ENCODE assay signal across 20 cellular contexts in the genomic region with DNA sequence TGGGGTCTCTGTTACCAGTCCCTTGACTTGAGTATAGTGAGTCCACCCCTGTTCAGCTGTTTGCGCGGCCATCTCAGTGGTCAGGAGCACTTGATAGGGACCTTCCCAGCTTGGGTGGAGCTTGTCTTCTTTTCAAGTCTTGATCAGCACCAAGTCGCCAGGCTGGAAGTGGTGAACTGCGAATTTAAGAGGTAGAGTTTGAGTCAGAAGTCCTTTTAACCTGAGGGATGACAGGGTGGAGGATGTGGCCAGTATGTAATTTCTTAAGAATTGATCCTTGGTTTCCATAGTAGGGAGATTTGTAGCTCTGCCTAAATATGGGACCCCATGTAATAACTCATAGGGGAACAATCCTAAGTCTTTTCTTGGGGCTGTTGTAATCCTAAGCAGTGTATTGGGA.
DNase-seq lines count a peak whose midpoint lies in the region; ATAC-seq lines count a peak whose summit lies in the region.
"Had no signal": no experiment of that assay in that cellular context is flagged by ENCODE, and none has a peak within 500 bp of the region (broad histone marks: within the 10 kb centered on the region; RNA-seq: fewer than 3 reads in every experiment).

No MANE protein-coding gene starts in this region.

- no peaks in the 10 kb centered on the region for H3K36me3 Mint-ChIP-seq in dendritic cell treated with granulocyte-macrophage colony-stimulating factor and Interleukin-4, amounts not matched to agents 40 ng/mL and 50 ng/mL, for 4 days (ENCODE audit: low read depth)
- no peaks in the 10 kb centered on the region for H3K36me3 Mint-ChIP-seq in CD8-positive, alpha-beta memory T cell
- H3K36me3 Mint-ChIP-seq: stimulated activated memory B cell treated with anti-CD40 and anti-IgM and Interleukin-4, amounts not matched to agents 10 μg/mL and 1 μg/mL and 100 μg/mL, for 72 hours had no signal

- no peak overlapping the region for H3K4me3 ChIP-seq in BLaER1 treated with 17β-estradiol and CSF1 and Interleukin-3, amounts not matched to agents 10 nM and 100 nM
- H3K4me3 ChIP-seq in CD8-positive, alpha-beta memory T cell (ENCODE audit: low read length): no peak overlapping the region

- no peak overlapping the region for H3K9ac ChIP-seq in BLaER1 treated with 17β-estradiol and CSF1 and Interleukin-3, amounts not matched to agents 10 nM and 100 nM
- H3K9ac ChIP-seq: KMS-11 had no signal

- H3K27me3 ChIP-seq in BLaER1 treated with 17β-estradiol and CSF1 and Interleukin-3, amounts not matched to agents 10 nM and 100 nM: no peaks in the 10 kb centered on the region
- no peaks in the 10 kb centered on the region for H3K27me3 ChIP-seq in CD8-positive, alpha-beta memory T cell (ENCODE audit: insufficient read depth, low read length, poor library complexity, severe bottlenecking)

- H3K4me1 ChIP-seq in BLaER1 treated with 17β-estradiol and CSF1 and Interleukin-3, amounts not matched to agents 10 nM and 100 nM: peaks cover 0 to 99% (median 48%) of the 10 kb centered on the region in 10 experiments; a peak in 17 of 20 replicates
- peaks cover 19% of the 10 kb centered on the region for H3K4me1 ChIP-seq in CD8-positive, alpha-beta memory T cell (ENCODE audit: insufficient read depth, low read length)

- POLR2A ChIA-PET in CD8-positive, alpha-beta memory T cell (lab: Charles Lee): interaction anchor here (0.7 kb wide), 1 partner anchor 238 kb away, joined by 3 read pairs; no protein-coding TSS in a partner anchor

- no peaks in the 10 kb centered on the region for H3K36me3 ChIP-seq in BLaER1 treated with 17β-estradiol and CSF1 and Interleukin-3, amounts not matched to agents 10 nM and 100 nM
- no peaks in the 10 kb centered on the region for H3K36me3 ChIP-seq in CD8-positive, alpha-beta memory T cell (ENCODE audit: insufficient read depth, low read length)

- peak overlapping the region; percentile 73 for H3K27ac Mint-ChIP-seq in dendritic cell treated with granulocyte-macrophage colony-stimulating factor and Interleukin-4, amounts not matched to agents 40 ng/mL and 50 ng/mL, for 4 days
- peak overlapping the region in 2 of 8 donors; percentile 29 to 61 for H3K27ac Mint-ChIP-seq in CD8-positive, alpha-beta memory T cell
- H3K27ac Mint-ChIP-seq: activated naive CD8-positive, alpha-beta T cell treated with anti-CD3 and anti-CD28 coated beads, Interleukin-2, amount 50 U/mL, for 24 hours; activated T-cell treated with anti-CD3 and anti-CD28 coated beads, Interleukin-2, amount 50 U/mL, for 72 hours; stimulated activated memory B cell treated with anti-CD40 and anti-IgM and Interleukin-4, amounts not matched to agents 10 μg/mL and 1 μg/mL and 100 μg/mL, for 72 hours had no signal

- H3K4me3 Mint-ChIP-seq in dendritic cell treated with granulocyte-macrophage colony-stimulating factor and Interleukin-4, amounts not matched to agents 40 ng/mL and 50 ng/mL, for 4 days: no peak overlapping the region
- no peak overlapping the region for H3K4me3 Mint-ChIP-seq in CD8-positive, alpha-beta memory T cell
- H3K4me3 Mint-ChIP-seq: activated naive CD8-positive, alpha-beta T cell treated with anti-CD3 and anti-CD28 coated beads, Interleukin-2, amount 50 U/mL, for 24 hours; activated T-cell treated with anti-CD3 and anti-CD28 coated beads, Interleukin-2, amount 50 U/mL, for 72 hours; nephron progenitor cell; stimulated activated memory B cell treated with anti-CD40 and anti-IgM and Interleukin-4, amounts not matched to agents 10 μg/mL and 1 μg/mL and 100 μg/mL, for 72 hours had no signal

- H3K4me2 ChIP-seq in BLaER1 treated with 17β-estradiol and CSF1 and Interleukin-3, amounts not matched to agents 10 nM and 100 nM: peak overlapping the region in 8 of 11 experiments; percentile 52 to 76 (median 66); a peak in 15 of 22 replicates
- H3K4me2 ChIP-seq: KMS-11 had no signal

- H3K27ac ChIP-seq in BLaER1 treated with 17β-estradiol and CSF1 and Interleukin-3, amounts not matched to agents 10 nM and 100 nM: peak overlapping the region in 8 of 11 experiments; percentile 33 to 68 (median 50); a peak in 13 of 22 replicates
- no peak overlapping the region for H3K27ac ChIP-seq in CD8-positive, alpha-beta memory T cell (ENCODE audit: low read depth, low read length)
- H3K27ac ChIP-seq: HL-60, KMS-11, RWPE1 had no signal

- H3K9me3 ChIP-seq in BLaER1 treated with 17β-estradiol and CSF1 and Interleukin-3, amounts not matched to agents 10 nM and 100 nM (replicated peaks in 1 of 11): peaks cover 0 to 42% (median 0%) of the 10 kb centered on the region in 11 experiments; a peak in 9 of 22 replicates
- H3K9me3 ChIP-seq in CD8-positive, alpha-beta memory T cell (ENCODE audit: low read length): no peaks in the 10 kb centered on the region

- no peaks in the 10 kb centered on the region for H3K9me3 Mint-ChIP-seq in dendritic cell treated with granulocyte-macrophage colony-stimulating factor and Interleukin-4, amounts not matched to agents 40 ng/mL and 50 ng/mL, for 4 days
- H3K9me3 Mint-ChIP-seq in CD8-positive, alpha-beta memory T cell: no peaks in the 10 kb centered on the region
- H3K9me3 Mint-ChIP-seq: activated T-cell treated with anti-CD3 and anti-CD28 coated beads, Interleukin-2, amount 50 U/mL, for 72 hours; stimulated activated memory B cell treated with anti-CD40 and anti-IgM and Interleukin-4, amounts not matched to agents 10 μg/mL and 1 μg/mL and 100 μg/mL, for 72 hours had no signal

- intact Hi-C loops in dendritic cell treated with granulocyte-macrophage colony-stimulating factor and Interleukin-4, amounts not matched to agents 40 ng/mL and 50 ng/mL, for 4 days (cut with micrococcal nuclease): no loop called here

- ATAC-seq in stimulated activated naive CD8-positive, alpha-beta T cell treated with anti-CD3 and anti-CD28 coated beads, Interleukin-15, Interleukin-2, amounts not matched to agents 100 U/mL and 50 U/mL, for 24 hours: no peak
- ATAC-seq: activated naive CD8-positive, alpha-beta T cell treated with anti-CD3 and anti-CD28 coated beads, Interleukin-2, amount 50 U/mL, for 24 hours; activated T-cell treated with anti-CD3 and anti-CD28 coated beads, Interleukin-2, amount 50 U/mL, for 72 hours; stimulated activated memory B cell treated with anti-CD40 and anti-IgM and Interleukin-4, amounts not matched to agents 10 μg/mL and 1 μg/mL and 100 μg/mL, for 72 hours had no signal

- no peaks in the 10 kb centered on the region for H3K27me3 Mint-ChIP-seq in dendritic cell treated with granulocyte-macrophage colony-stimulating factor and Interleukin-4, amounts not matched to agents 40 ng/mL and 50 ng/mL, for 4 days
- no peaks in the 10 kb centered on the region for H3K27me3 Mint-ChIP-seq in CD8-positive, alpha-beta memory T cell
- H3K27me3 Mint-ChIP-seq: stimulated activated memory B cell treated with anti-CD40 and anti-IgM and Interleukin-4, amounts not matched to agents 10 μg/mL and 1 μg/mL and 100 μg/mL, for 72 hours had no signal

- peaks cover 78% of the 10 kb centered on the region for H3K4me1 Mint-ChIP-seq in dendritic cell treated with granulocyte-macrophage colony-stimulating factor and Interleukin-4, amounts not matched to agents 40 ng/mL and 50 ng/mL, for 4 days (ENCODE audit: low read depth)
- H3K4me1 Mint-ChIP-seq in CD8-positive, alpha-beta memory T cell: peaks cover 33 to 37% (median 35%) of the 10 kb centered on the region in 3 donors

- CTCF ChIA-PET in CD8-positive, alpha-beta memory T cell (lab: Charles Lee): interaction anchor here (1.2 kb wide), 1 partner anchor 35 kb away, joined by 3 read pairs; no protein-coding TSS in a partner anchor

- DNase-seq in M059J (ENCODE audit: low read depth) (peak; percentile 79), renal cortical epithelial cell (ENCODE audit: low read depth) (peak; percentile 27), amygdala (lab: John Stamatoyannopoulos, UW) (no peak)
- no peak for DNase-seq in activated effector memory CD4-positive, alpha-beta T cell treated with Interleukin-2 at 50 U/mL for 16 hours
- no peak for DNase-seq in CD8-positive, alpha-beta memory T cell
- DNase-seq in stimulated activated naive CD8-positive, alpha-beta T cell treated with anti-CD3 and anti-CD28 coated beads, Interleukin-15, Interleukin-2, amounts not matched to agents 100 U/mL and 50 U/mL, for 24 hours: no peak
- DNase-seq: activated CD4-positive, alpha-beta T cell treated with anti-CD3 and anti-CD28 coated beads, Interleukin-2, amount 50 U/mL, for 4 hours; activated naive CD8-positive, alpha-beta T cell treated with anti-CD3 and anti-CD28 coated beads, Interleukin-2, amount 50 U/mL, for 24 hours; activated T-cell treated with anti-CD3 and anti-CD28 coated beads, Interleukin-2, amount 50 U/mL, for 72 hours; H7; NCI-H1092; NCI-H2029 treated with DMSO at 0.1 percent for 48 hours; nephron progenitor cell; NK-92 treated with Interleukin-12 subunit alpha and Interleukin-12 subunit beta, amount 100 ng/mL, for 24 hours had no signal

- no peaks in the 10 kb centered on the region for H4K20me1 ChIP-seq in BLaER1 treated with 17β-estradiol and CSF1 and Interleukin-3, amounts not matched to agents 10 nM and 100 nM

Comparison
In these comparisons a context has a peak if more than half of its experiments do, and no peak if none do; other contexts are left out.
1. DNase-seq: peak in M059J (single experiment) and renal cortical epithelial cell (single experiment); none in amygdala (0 of 56), activated effector memory CD4-positive, alpha-beta T cell treated with Interleukin-2 at 50 U/mL for 16 hours (single experiment), CD8-positive, alpha-beta memory T cell (0 of 5) and stimulated activated naive CD8-positive, alpha-beta T cell treated with anti-CD3 and anti-CD28 coated beads, Interleukin-15, Interleukin-2, amounts not matched to agents 100 U/mL and 50 U/mL, for 24 hours (single experiment).